12 cellular contexts compared by ENCODE assay signal in genomic region chr1:39957299-39958020, GRCh38. TPM values are rescaled to one million over a fixed set of nuclear protein-coding genes. Genes with fewer than 3 reads are reported as not detected.
DNase-seq lines count a peak whose midpoint lies in the region; ATAC-seq, FAIRE-seq and TF ChIP-seq lines count a peak whose summit lies in the region.
"Had no signal": no experiment of that assay in that cellular context is flagged by ENCODE, and none has a peak within 500 bp of the region (broad histone marks: within the 10 kb centered on the region; RNA-seq: fewer than 3 reads in every experiment).

No MANE protein-coding gene starts in this region.

- no peak for FAIRE-seq in small intestine (lab: Jason Lieb, UNC)

- H3K56ac ChIP-seq in IMR-90 (ENCODE audit: extremely low read depth, insufficient read depth, low read length): no peak overlapping the region

- no peak overlapping the region for H3K4ac ChIP-seq in IMR-90 (ENCODE audit: low read depth, low read length)

- no peak overlapping the region for H2BK5ac ChIP-seq in IMR-90 (ENCODE audit: low read depth, low read length, poor library complexity, severe bottlenecking)

- DNase-seq in AG10803 (ENCODE audit: low read depth) (peak; percentile 11), IMR-90 (peak; percentile 28), astrocyte of the hippocampus (ENCODE audit: low read depth, low spot score) (peak; percentile 38), medulla oblongata (ENCODE audit: extremely low spot score) (peak; percentile 60), NCI-H2196 (lab: John Stamatoyannopoulos, UW; ENCODE audit: unreplicated experiment) (no peak), H7 (no peak), small intestine (no peak)
- DNase-seq in NK-92 treated with Interleukin-12 subunit alpha and Interleukin-12 subunit beta, amount 100 ng/mL, for 24 hours (lab: John Stamatoyannopoulos, UW): no peak
- DNase-seq: activated naive CD8-positive, alpha-beta T cell treated with anti-CD3 and anti-CD28 coated beads, Interleukin-2, amount 10 ng/mL, durations not matched to agents 7 days and 5 days; BE2C; left lung; stomach had no signal

- no peak overlapping the region for H3K9ac ChIP-seq in IMR-90 (ENCODE audit: low read depth, low read length)

- POLR2A ChIA-PET in IMR-90 (lab: Charles Lee; ENCODE audit: unreplicated experiment): no interaction called here

- peaks cover 0 to 19% of the 10 kb centered on the region in 2 experiments; a peak in 3 of 4 replicates for H3K79me1 ChIP-seq in IMR-90 (ENCODE audit: low read depth in 1 of 2, low read length in 2 of 2)

- no TSS peak for BruUV-seq in IMR-90 (replicated peaks; lab: Mats Ljungman, UMichigan)

- H3K27ac ChIP-seq in IMR-90 (ENCODE audit: insufficient read depth, low read length): no peak overlapping the region
- H3K27ac ChIP-seq in small intestine (ENCODE audit: low read depth in 1 of 2, low read length in 1 of 2): no peak overlapping the region
- H3K27ac ChIP-seq: stomach had no signal

- H3K4me2 ChIP-seq in IMR-90 (ENCODE audit: low read depth, low read length): no peak overlapping the region

- no peak for TF ChIP-seq CTCF in AG10803 (conservative IDR thresholded peaks at IDR 0.05; ENCODE audit: low read length)
- TF ChIP-seq CTCF in IMR-90 (conservative IDR thresholded peaks at IDR 0.05; ENCODE audit: low read depth, low read length): no peak

- no peak overlapping the region for H3K14ac ChIP-seq in IMR-90 (replicated peaks; ENCODE audit: low read depth, low read length)

- WGBS in IMR-90 (ENCODE audit: extremely low coverage in 2 of 2, insufficient read length in 1 of 2), 2 experiments: 93% methylated on average over 2 of the region's 3 CpGs; no CpG with 5 or more reads in 1 of the 2 experiments
- 84 to 93% (median 93%) methylated on average over 3 of the region's 3 CpGs for WGBS in small intestine, 3 donors

- no peak overlapping the region for H2BK15ac ChIP-seq in IMR-90 (ENCODE audit: low read depth, low read length)

- no peak overlapping the region for H3K23ac ChIP-seq in IMR-90 (ENCODE audit: low read depth, low read length)

- no peaks in the 10 kb centered on the region for H3K9me3 ChIP-seq in IMR-90 (ENCODE audit: control insufficient read depth, insufficient read depth, low read length)
- no peaks in the 10 kb centered on the region for H3K9me3 ChIP-seq in small intestine (ENCODE audit: control insufficient read depth, low read depth)
- H3K9me3 ChIP-seq: BE2C, left lung, stomach had no signal

- no peak overlapping the region for H2AFZ ChIP-seq in IMR-90 (replicated peaks; ENCODE audit: low read length, poor library complexity)

- CTCF ChIA-PET in IMR-90 (lab: Yijun Ruan, JAX): no interaction called here

- no peak overlapping the region for H4K8ac ChIP-seq in IMR-90 (ENCODE audit: low read depth in 2 of 2, low read length in 2 of 2)

- no peak overlapping the region for H4K5ac ChIP-seq in IMR-90 (ENCODE audit: low read depth, low read length)

- H2BK20ac ChIP-seq in IMR-90 (ENCODE audit: low read depth, low read length): no peak overlapping the region

- H3K36me3 ChIP-seq in IMR-90 (ENCODE audit: control insufficient read depth, insufficient read depth, low read length) (peaks cover 4% of the 10 kb centered on the region), H7 (replicated peaks; ENCODE audit: control insufficient read depth, insufficient read depth, low read length) (peaks cover 6% of the 10 kb centered on the region), small intestine (ENCODE audit: control insufficient read depth in 2 of 2, insufficient read depth in 2 of 2, low read length in 2 of 2) (peaks cover 0 to 10% of the 10 kb centered on the region in 2 donors)
- H3K36me3 ChIP-seq: BE2C, stomach had no signal

- H3K9me1 ChIP-seq in IMR-90 (ENCODE audit: insufficient read depth, low read length): peaks cover 8% of the 10 kb centered on the region

- H3K4me1 ChIP-seq in IMR-90 (ENCODE audit: control insufficient read depth, insufficient read depth, low read length): peaks cover 7% of the 10 kb centered on the region
- peaks cover 3 to 5% of the 10 kb centered on the region in 2 donors for H3K4me1 ChIP-seq in small intestine (ENCODE audit: control insufficient read depth in 2 of 2, insufficient read depth in 1 of 2, low read depth in 1 of 2, low read length in 1 of 2)

- intact Hi-C loops in IMR-90 (cut with micrococcal nuclease): loop anchor here (5.0 kb wide), 1 partner anchor 40 kb away; no protein-coding TSS in a partner anchor

- H3K27me3 ChIP-seq in IMR-90 (ENCODE audit: control insufficient read depth, insufficient read depth, low read length): no peaks in the 10 kb centered on the region
- H3K27me3 ChIP-seq in H7 (ENCODE audit: control insufficient read depth, insufficient read depth, low read length): peaks cover 30% of the 10 kb centered on the region
- no peaks in the 10 kb centered on the region for H3K27me3 ChIP-seq in small intestine (ENCODE audit: control insufficient read depth in 2 of 2, insufficient read depth in 2 of 2, low read length in 2 of 2)
- H3K27me3 ChIP-seq: BE2C had no signal

- H2BK120ac ChIP-seq in IMR-90 (ENCODE audit: low read depth, low read length): no peak overlapping the region

- no peak for TF ChIP-seq POLR2A in IMR-90 (IDR thresholded peaks at IDR 0.05; ENCODE audit: low read depth, low read length)

- H2AK5ac ChIP-seq in IMR-90 (ENCODE audit: low read depth, low read length): no peak overlapping the region; the same call in 1 of the 2 replicates

- no peaks in the 10 kb centered on the region; the same call in 1 of the 2 replicates for H4K20me1 ChIP-seq in IMR-90 (ENCODE audit: insufficient read depth, low read length)

- no peak for ATAC-seq in IMR-90 (ENCODE audit: low read depth)
- ATAC-seq: left lung had no signal

- no peak overlapping the region for H3K18ac ChIP-seq in IMR-90 (ENCODE audit: low read depth, low read length)

- H2AK9ac ChIP-seq in IMR-90 (replicated peaks; ENCODE audit: low read depth, low read length, poor library complexity): no peak overlapping the region

- in situ Hi-C loops in IMR-90 (cut with MboI; ENCODE audit: low sequenced_read_pairs): no loop called here

- no peak overlapping the region for H4K91ac ChIP-seq in IMR-90 (ENCODE audit: insufficient read depth, low read depth, low read length)

- H3K4me3 ChIP-seq in AG10803 (ENCODE audit: low read length) (no peak overlapping the region), IMR-90 (ENCODE audit: insufficient read depth, low read depth, low read length) (no peak overlapping the region), H7 (ENCODE audit: insufficient read depth, low read depth, low read length) (no peak overlapping the region), small intestine (ENCODE audit: low read depth in 1 of 2, low read length in 2 of 2) (peak overlapping the region in 1 of 2 donors; percentile 33)
- H3K4me3 ChIP-seq: stomach had no signal

- TF ChIP-seq RAD21 in IMR-90 (IDR thresholded peaks at IDR 0.05; ENCODE audit: low read length): no peak

- dilution Hi-C loops in IMR-90 (cut with HindIII; ENCODE audit: low sequenced_read_pairs, unreplicated experiment): no loop called here

TF ChIP-seq in IMR-90, 13 proteins besides CTCF, POLR2A, EP300 and RAD21:
- TF ChIP-seq MAFK (IDR thresholded peaks at IDR 0.05; ENCODE audit: low read depth, low read length): no peak

RNA-seq across cellular contexts. Expression of gene MFSD2A, which starts 2.5 kb away (rescaled TPM):
- total RNA-seq in IMR-90 (2012; rRNA removed): 5.0 and 5.7 TPM in 2 replicates
- polyA plus RNA-seq in IMR-90 (2012; rRNA removed): 6.7 and 7.3 TPM in 2 replicates
- polyA plus RNA-seq in IMR-90 (2012; cell fraction: cytosol; rRNA removed): 3.7 and 5.3 TPM in 2 replicates
- polyA plus RNA-seq in IMR-90 (2012; cell fraction: nucleus; rRNA removed; ENCODE audit: low replicate concordance): 13.7 and 18.4 TPM in 2 replicates
- 4.7 and 6.4 TPM in 2 replicates for total RNA-seq in H7 (2014; rRNA removed; shearing (Covaris generic))
- polyA plus RNA-seq in small intestine: 10 to 100 TPM; 17.5 to 57.5 (median 45.9) TPM

RNA-seq across cellular contexts. Expression of gene MYCL, which starts 55.7 kb away (rescaled TPM):
- total RNA-seq in IMR-90 (2012; rRNA removed): 0.56 and 0.72 TPM in 2 replicates
- 0.75 and 0.87 TPM in 2 replicates for polyA plus RNA-seq in IMR-90 (2012; rRNA removed)
- 0.42 and 0.52 TPM in 2 replicates for polyA plus RNA-seq in IMR-90 (2012; cell fraction: cytosol; rRNA removed)
- 0.36 and 0.41 TPM in 2 replicates for polyA plus RNA-seq in IMR-90 (2012; cell fraction: nucleus; rRNA removed; ENCODE audit: low replicate concordance)
- total RNA-seq in H7 (2014; rRNA removed; shearing (Covaris generic)): 49.0 and 52.5 TPM in 2 replicates
- polyA plus RNA-seq in small intestine: 1 to 10 TPM; 3.5 to 9.0 (median 5.6) TPM

Comparison
In these comparisons a context has a peak if more than half of its experiments do, and no peak if none do; other contexts are left out.
1. DNase-seq: peak in AG10803 (single experiment), IMR-90 (single experiment), astrocyte of the hippocampus (single experiment) and medulla oblongata (single experiment); none in NK-92 treated with Interleukin-12 subunit alpha and Interleukin-12 subunit beta, amount 100 ng/mL, for 24 hours (single experiment), NCI-H2196 (single experiment), H7 (single experiment) and small intestine (single experiment).
2. RNA of gene MYCL, which starts 55.7 kb away (total RNA-seq): 49.0 to 52.5 TPM in H7; 0.56 to 0.72 TPM in IMR-90; every median in the first group is over 10 times any median in the second.